Comparison of ENCODE assay signal across 8 cellular contexts in genomic region chr22:42937164-42937854, GRCh38.
DNase-seq lines count a peak whose midpoint lies in the region; ATAC-seq, FAIRE-seq and TF ChIP-seq lines count a peak whose summit lies in the region.

No MANE protein-coding gene starts in this region.

- peak; percentile 64 for TF ChIP-seq POLR2A in GM12891 (IDR thresholded peaks at IDR 0.05; ENCODE audit: low read depth, low read length)

- peaks cover 62% of the 10 kb centered on the region for H3K4me1 Mint-ChIP-seq in activated T-cell treated with anti-CD3 and anti-CD28 coated beads, Interleukin-2, amount 50 U/mL, for 4 hours (ENCODE audit: low read depth)

- H3K36me3 ChIP-seq in small intestine (ENCODE audit: control insufficient read depth in 2 of 2, insufficient read depth in 2 of 2, low read length in 2 of 2), result no peaks in the 10 kb centered on the region

- FAIRE-seq in GM12891 (lab: Jason Lieb, UNC) (peak; percentile 90), small intestine (lab: Jason Lieb, UNC) (no peak)

- no peaks in the 10 kb centered on the region for H3K9me3 Mint-ChIP-seq in activated T-cell treated with anti-CD3 and anti-CD28 coated beads, Interleukin-2, amount 50 U/mL, for 4 hours

- no peaks in the 10 kb centered on the region for H3K27me3 Mint-ChIP-seq in activated T-cell treated with anti-CD3 and anti-CD28 coated beads, Interleukin-2, amount 50 U/mL, for 4 hours (ENCODE audit: low read depth)

- no peak overlapping the region for H3K4me3 Mint-ChIP-seq in activated T-cell treated with anti-CD3 and anti-CD28 coated beads, Interleukin-2, amount 50 U/mL, for 4 hours

- intact Hi-C loops in posterior cingulate gyrus (cut with DNase I), result no loop called here

- H3K36me3 Mint-ChIP-seq in activated T-cell treated with anti-CD3 and anti-CD28 coated beads, Interleukin-2, amount 50 U/mL, for 4 hours (ENCODE audit: insufficient read depth), result peaks cover 12% of the 10 kb centered on the region

- no peak for DNase-seq in GM12891 (ENCODE audit: insufficient read length, low spot score)
- DNase-seq in LoVo (ENCODE audit: low spot score), result peak; percentile 81
- DNase-seq in activated T-cell treated with anti-CD3 and anti-CD28 coated beads, Interleukin-2, amount 50 U/mL, for 4 hours, result no peak
- DNase-seq in glomerular visceral epithelial cell (ENCODE audit: extremely low spot score), result peak; percentile 77
- peak; percentile 77 for DNase-seq in small intestine
- no peak for DNase-seq in posterior cingulate gyrus

- WGBS in small intestine, 3 donors, result 29 to 43% (median 32%) methylated on average over 12 of the region's 12 CpGs

- H3K27ac ChIP-seq in small intestine (ENCODE audit: low read depth in 1 of 2, low read length in 1 of 2), result peak overlapping the region in 1 of 2 donors; percentile 81

- peaks cover 8 to 36% of the 10 kb centered on the region in 2 donors for H3K4me1 ChIP-seq in small intestine (ENCODE audit: control insufficient read depth in 2 of 2, insufficient read depth in 1 of 2, low read depth in 1 of 2, low read length in 1 of 2)

- no peaks in the 10 kb centered on the region for H3K9me3 ChIP-seq in small intestine (ENCODE audit: control insufficient read depth, low read depth)

- H3K27me3 ChIP-seq in small intestine (ENCODE audit: control insufficient read depth in 2 of 2, insufficient read depth in 2 of 2, low read length in 2 of 2), result no peaks in the 10 kb centered on the region

- ATAC-seq in activated T-cell treated with anti-CD3 and anti-CD28 coated beads, Interleukin-2, amount 50 U/mL, for 4 hours, result peak; percentile 72 to 88
- ATAC-seq in GM21737 (IDR thresholded peaks at IDR 0.05; ENCODE audit: unreplicated experiment) (no peak), GM18909 (IDR thresholded peaks at IDR 0.05; ENCODE audit: poor library complexity, unreplicated experiment) (no peak)

- no peak overlapping the region for H3K4me3 ChIP-seq in small intestine (ENCODE audit: low read depth in 1 of 2, low read length in 2 of 2)

TF ChIP-seq in GM12891, 5 proteins besides CTCF, POLR2A, EP300 and RAD21:
- TF ChIP-seq SPI1 (IDR thresholded peaks at IDR 0.05; ENCODE audit: low read depth, low read length) (peak; percentile 91), POU2F2 (IDR thresholded peaks at IDR 0.05; ENCODE audit: low read depth, low read length) (0 out of 2 replicates have a peak, but pooled peaks have one; percentile 33), PAX5 (IDR thresholded peaks at IDR 0.05; ENCODE audit: insufficient read depth, low read length, severe bottlenecking) (no peak)
TF ChIP-seq in GM12891: peak in this region for 2.

Comparison
In these comparisons a context has a peak if more than half of its experiments do, and no peak if none do; other contexts are left out.
1. DNase-seq: peak in LoVo (single experiment), glomerular visceral epithelial cell (single experiment) and small intestine (single experiment); none in GM12891 (single experiment), activated T-cell treated with anti-CD3 and anti-CD28 coated beads, Interleukin-2, amount 50 U/mL, for 4 hours (single experiment) and posterior cingulate gyrus (0 of 10).
2. ATAC-seq: peak in activated T-cell treated with anti-CD3 and anti-CD28 coated beads, Interleukin-2, amount 50 U/mL, for 4 hours (2 of 2); none in GM21737 (single experiment) and GM18909 (single experiment).